ENCODE assay signal across 11 cellular contexts in the genomic region with DNA sequence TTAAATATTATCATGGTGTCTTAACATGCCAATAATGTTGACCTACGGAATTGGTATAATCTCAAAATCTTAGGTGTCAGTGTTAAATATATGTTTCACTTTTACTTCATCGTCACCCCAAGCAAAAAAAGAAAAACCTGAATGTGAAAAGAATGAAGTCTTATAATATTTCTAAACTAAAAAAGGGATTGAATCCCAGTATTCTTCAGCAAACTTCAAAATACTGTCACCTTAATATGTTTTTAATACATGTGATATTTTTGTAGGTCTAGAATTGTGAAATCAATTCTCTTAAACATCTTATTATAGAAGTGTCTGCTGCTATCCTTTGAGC. TPM values are rescaled to one million over a fixed set of nuclear protein-coding genes. Genes with fewer than 3 reads are reported as not detected.
DNase-seq lines count a peak whose midpoint lies in the region; ATAC-seq and TF ChIP-seq lines count a peak whose summit lies in the region.
"Had no signal": no experiment of that assay in that cellular context is flagged by ENCODE, and none has a peak within 500 bp of the region (broad histone marks: within the 10 kb centered on the region; RNA-seq: fewer than 3 reads in every experiment).

No MANE protein-coding gene starts in this region.

- intact Hi-C loops in CD4-positive, alpha-beta memory T cell (cut with micrococcal nuclease), result loop anchor here (1.0 to 5.0 kb wide), 7 partner anchors 10 to 190 kb away; a partner anchor contains a TSS
- intact Hi-C loops in activated CD4-positive, alpha-beta memory T cell treated with anti-CD3 and anti-CD28 coated beads for 36 hours (cut with micrococcal nuclease), result loop anchor here (1.0 kb wide), 1 partner anchor 10 kb away; no protein-coding TSS in a partner anchor

- peak overlapping the region; percentile 82 to 91 (median 88) for H3K27ac Mint-ChIP-seq in CD4-positive, alpha-beta memory T cell
- peak overlapping the region; percentile 67 for H3K27ac Mint-ChIP-seq in activated CD4-positive, alpha-beta memory T cell treated with anti-CD3 and anti-CD28 coated beads for 36 hours

- no peak for DNase-seq in CD4-positive, alpha-beta memory T cell
- DNase-seq in activated CD4-positive, alpha-beta memory T cell treated with anti-CD3 and anti-CD28 coated beads for 36 hours, result no peak
- DNase-seq in mesenchymal stem cell (no peak), NCI-H774 (lab: John Stamatoyannopoulos, UW) (no peak), omental fat pad (ENCODE audit: low spot score) (no peak), GM23248 (no peak)
- DNase-seq: cortex of kidney, NCI-H187 treated with DMSO at 0.1 percent for 48 hours had no signal

- H2BK12ac ChIP-seq in mesenchymal stem cell (ENCODE audit: low read length in 2 of 2), result no peak overlapping the region

- H3K9me2 ChIP-seq in GM23248 (ENCODE audit: insufficient read depth), result no peaks in the 10 kb centered on the region

- H4K91ac ChIP-seq in mesenchymal stem cell (ENCODE audit: low read length), result no peak overlapping the region

- in situ Hi-C loops in GM23248 (cut with MboI), result no loop called here

- no peaks in the 10 kb centered on the region for H3K9me3 ChIP-seq in CD4-positive, alpha-beta memory T cell (ENCODE audit: control insufficient read depth in 1 of 2, low read length in 2 of 2)
- H3K9me3 ChIP-seq in HEK293 (ENCODE audit: control insufficient read depth, insufficient read depth, low read depth, low read length) (no peaks in the 10 kb centered on the region), mesenchymal stem cell (ENCODE audit: control insufficient read depth, low read length) (no peaks in the 10 kb centered on the region), GM23248 (ENCODE audit: low read depth) (no peaks in the 10 kb centered on the region)
- H3K9me3 ChIP-seq: BLaER1 treated with 17β-estradiol and CSF1 and Interleukin-3, amounts not matched to agents 10 nM and 100 nM; suprapubic skin had no signal

- H3K18ac ChIP-seq in mesenchymal stem cell (ENCODE audit: low read depth in 1 of 2, low read length in 2 of 2), result no peak overlapping the region

- no peak overlapping the region for H3K4ac ChIP-seq in mesenchymal stem cell (ENCODE audit: low read depth in 1 of 2, low read length in 2 of 2)

- H3K27ac ChIP-seq in CD4-positive, alpha-beta memory T cell (ENCODE audit: low read depth, low read length), result peak overlapping the region; percentile 45
- H3K27ac ChIP-seq in HEK293 (ENCODE audit: extremely low read depth, low read depth, low read length), result no peak overlapping the region
- H3K27ac ChIP-seq in mesenchymal stem cell (ENCODE audit: low read length, poor library complexity, severe bottlenecking), result no peak overlapping the region
- H3K27ac ChIP-seq in GM23248, result no peak overlapping the region
- H3K27ac ChIP-seq: BLaER1 treated with 17β-estradiol and CSF1 and Interleukin-3, amounts not matched to agents 10 nM and 100 nM; suprapubic skin had no signal

- no peaks in the 10 kb centered on the region for H3K79me1 ChIP-seq in mesenchymal stem cell (replicated peaks; ENCODE audit: low read length, poor library complexity, severe bottlenecking)

- H3K23ac ChIP-seq in mesenchymal stem cell (ENCODE audit: low read length in 2 of 2), result no peak overlapping the region

- no peaks in the 10 kb centered on the region for H3K27me3 Mint-ChIP-seq in CD4-positive, alpha-beta memory T cell
- no peaks in the 10 kb centered on the region for H3K27me3 Mint-ChIP-seq in activated CD4-positive, alpha-beta memory T cell treated with anti-CD3 and anti-CD28 coated beads for 36 hours

- no peak overlapping the region for H2BK15ac ChIP-seq in mesenchymal stem cell (ENCODE audit: low read depth, poor library complexity, severe bottlenecking)

- H3K9ac ChIP-seq in mesenchymal stem cell (ENCODE audit: low read length), result peak overlapping the region; percentile 18
- no peak overlapping the region for H3K9ac ChIP-seq in GM23248

- H2AK5ac ChIP-seq in mesenchymal stem cell (ENCODE audit: low read length, severe bottlenecking), result no peak overlapping the region

- ATAC-seq in omental fat pad (ENCODE audit: low FRiP score), result no peak

- POLR2A ChIA-PET in CD4-positive, alpha-beta memory T cell (lab: Charles Lee; ENCODE audit: partially characterized antibody), result interaction anchor here (0.8 to 6.7 kb wide), 4 partner anchors 12 to 190 kb away, joined by 3 to 114 read pairs (median 4); a partner anchor contains a TSS
- POLR2A ChIA-PET in HEK293 (lab: Yijun Ruan, JAX), result interaction anchor here (1.2 to 2.5 kb wide), 2 partner anchors 10 to 14 kb away, joined by 4 to 8 read pairs; a partner anchor contains a TSS
- POLR2A ChIA-PET in activated CD4-positive, alpha-beta memory T cell treated with anti-CD3 and anti-CD28 coated beads for 36 hours (lab: Charles Lee), result interaction anchor here (0.9 to 1.8 kb wide), 5 partner anchors 11 to 17 kb away, joined by 3 to 7 read pairs (median 4); a partner anchor contains a TSS

- H3K14ac ChIP-seq in mesenchymal stem cell (ENCODE audit: low read length in 2 of 2), result no peak overlapping the region

- H3K4me1 Mint-ChIP-seq in CD4-positive, alpha-beta memory T cell, result peaks cover 53 to 73% (median 62%) of the 10 kb centered on the region in 4 donors
- peaks cover 65% of the 10 kb centered on the region for H3K4me1 Mint-ChIP-seq in activated CD4-positive, alpha-beta memory T cell treated with anti-CD3 and anti-CD28 coated beads for 36 hours (ENCODE audit: low read depth)

- peaks cover 75% of the 10 kb centered on the region for H3K4me1 ChIP-seq in CD4-positive, alpha-beta memory T cell (ENCODE audit: insufficient read depth, low read length)
- H3K4me1 ChIP-seq in HEK293 (ENCODE audit: control insufficient read depth, insufficient read depth, low read length) (peaks cover 2% of the 10 kb centered on the region), mesenchymal stem cell (ENCODE audit: control insufficient read depth, insufficient read depth, low read depth, low read length) (peaks cover 8% of the 10 kb centered on the region), GM23248 (ENCODE audit: insufficient read depth) (peaks cover 6% of the 10 kb centered on the region; the same call in 1 of the 2 replicates)

- H2BK5ac ChIP-seq in mesenchymal stem cell (ENCODE audit: low read depth, low read length, poor library complexity, severe bottlenecking), result no peak overlapping the region

- WGBS in mesenchymal stem cell, result no CpG with 5 or more reads among the region's 2 CpGs
- 88 to 90% methylated on average over 2 of the region's 2 CpGs for WGBS in GM23248 (ENCODE audit: low coverage in 1 of 2, low lambda C conversion rate in 2 of 2, missing lambda C conversion rate in 2 of 2), 2 experiments

- H3K4me2 ChIP-seq in mesenchymal stem cell (ENCODE audit: low read length, poor library complexity, severe bottlenecking) (no peak overlapping the region), GM23248 (ENCODE audit: unreplicated experiment) (no peak overlapping the region)

- TF ChIP-seq CTCF in HEK293 (tag by site-specific recombination; IDR thresholded peaks at IDR 0.05) (no peak), omental fat pad (IDR thresholded peaks at IDR 0.05) (no peak)

- H3K4me3 ChIP-seq in CD4-positive, alpha-beta memory T cell (ENCODE audit: low read length in 2 of 2), result no peak overlapping the region
- H3K4me3 ChIP-seq in HEK293 (ENCODE audit: low read depth, low read length), result no peak overlapping the region
- H3K4me3 ChIP-seq in mesenchymal stem cell (ENCODE audit: insufficient read depth in 1 of 2, low read depth in 1 of 2, low read length in 2 of 2), result no peak overlapping the region
- no peak overlapping the region for H3K4me3 ChIP-seq in GM23248
- H3K4me3 ChIP-seq: BLaER1 treated with 17β-estradiol and CSF1 and Interleukin-3, amounts not matched to agents 10 nM and 100 nM; suprapubic skin had no signal

- CTCF ChIA-PET in CD4-positive, alpha-beta memory T cell (lab: Charles Lee; ENCODE audit: partially characterized antibody), result interaction anchor here (0.7 to 7.3 kb wide), 14 partner anchors 11 to 153 kb away, joined by 3 to 98 read pairs (median 5); a partner anchor contains a TSS
- CTCF ChIA-PET in HEK293 (lab: Yijun Ruan, JAX), result interaction anchor here (0.5 to 2.8 kb wide), 11 partner anchors 9 to 1472 kb away, joined by 3 to 22 read pairs (median 6); a partner anchor contains a TSS
- CTCF ChIA-PET in activated CD4-positive, alpha-beta memory T cell treated with anti-CD3 and anti-CD28 coated beads for 36 hours (lab: Charles Lee), result interaction anchor here (1.0 to 3.8 kb wide), 14 partner anchors 9 to 190 kb away, joined by 3 to 56 read pairs (median 3); a partner anchor contains a TSS

- peaks cover 100% of the 10 kb centered on the region for H3K79me2 ChIP-seq in GM23248 (ENCODE audit: insufficient read depth)

- peaks cover 6 to 20% of the 10 kb centered on the region in 2 donors for H3K36me3 Mint-ChIP-seq in CD4-positive, alpha-beta memory T cell
- peaks cover 8% of the 10 kb centered on the region for H3K36me3 Mint-ChIP-seq in activated CD4-positive, alpha-beta memory T cell treated with anti-CD3 and anti-CD28 coated beads for 36 hours

- H3K36me3 ChIP-seq in CD4-positive, alpha-beta memory T cell (ENCODE audit: insufficient read depth, low read length), result no peaks in the 10 kb centered on the region
- peaks cover 13 to 17% of the 10 kb centered on the region in 2 experiments; a peak in 2 of 3 replicates for H3K36me3 ChIP-seq in HEK293 (ENCODE audit: control insufficient read depth in 2 of 2, insufficient read depth in 1 of 2, low read length in 2 of 2)
- peaks cover 4 to 8% of the 10 kb centered on the region in 2 experiments for H3K36me3 ChIP-seq in mesenchymal stem cell (ENCODE audit: control insufficient read depth in 1 of 2, insufficient read depth in 2 of 2, low read depth in 1 of 2, low read length in 2 of 2)
- H3K36me3 ChIP-seq in GM23248 (ENCODE audit: low read depth), result no peaks in the 10 kb centered on the region

- no peak overlapping the region for H2BK120ac ChIP-seq in mesenchymal stem cell (ENCODE audit: low read depth, low read length)

- H3K4me3 Mint-ChIP-seq in CD4-positive, alpha-beta memory T cell, result peak overlapping the region in 7 of 8 donors; percentile 10 to 82 (median 72)
- no peak overlapping the region for H3K4me3 Mint-ChIP-seq in activated CD4-positive, alpha-beta memory T cell treated with anti-CD3 and anti-CD28 coated beads for 36 hours

- peaks cover 29% of the 10 kb centered on the region; the same call in 1 of the 2 replicates for H4K20me1 ChIP-seq in GM23248 (ENCODE audit: insufficient read depth)

- H3K9me3 Mint-ChIP-seq in CD4-positive, alpha-beta memory T cell, result no peaks in the 10 kb centered on the region
- H3K9me3 Mint-ChIP-seq in activated CD4-positive, alpha-beta memory T cell treated with anti-CD3 and anti-CD28 coated beads for 36 hours, result no peaks in the 10 kb centered on the region

- no peak overlapping the region for H2AFZ ChIP-seq in mesenchymal stem cell (ENCODE audit: low read depth, low read length)
- H2AFZ ChIP-seq in GM23248, result no peak overlapping the region

- H3K27me3 ChIP-seq in CD4-positive, alpha-beta memory T cell (ENCODE audit: insufficient read depth, low read length), result no peaks in the 10 kb centered on the region
- H3K27me3 ChIP-seq in mesenchymal stem cell (ENCODE audit: control insufficient read depth in 1 of 2, insufficient read depth in 1 of 2, low read length in 2 of 2) (no peaks in the 10 kb centered on the region), GM23248 (replicated peaks; ENCODE audit: insufficient read depth) (no peaks in the 10 kb centered on the region)
- H3K27me3 ChIP-seq: BLaER1 treated with 17β-estradiol and CSF1 and Interleukin-3, amounts not matched to agents 10 nM and 100 nM; suprapubic skin had no signal

- H3F3A ChIP-seq in GM23248 (ENCODE audit: insufficient read depth), result peaks cover 16% of the 10 kb centered on the region; the same call in 1 of the 2 replicates

- H4K8ac ChIP-seq in mesenchymal stem cell (ENCODE audit: low read length), result no peak overlapping the region

RNA-seq across cellular contexts. Expression of a gene that starts 14.1 kb away (rescaled TPM):
- 100 to 1,000 TPM; 160 to 169 TPM for total RNA-seq in CD4-positive, alpha-beta memory T cell
- 100 to 1,000 TPM; 341 to 411 TPM for polyA plus RNA-seq in CD4-positive, alpha-beta memory T cell
- total RNA-seq in activated CD4-positive, alpha-beta memory T cell treated with anti-CD3 and anti-CD28 coated beads for 36 hours, result 100 to 1,000 TPM; 271 to 285 TPM
- polyA plus RNA-seq in mesenchymal stem cell (2013, experiment 1 of 2), result 102 TPM
- 107 TPM for polyA plus RNA-seq in mesenchymal stem cell (2013, experiment 2 of 2)
- 10 to 100 TPM; 50.4 to 76.9 (median 70.4) TPM for total RNA-seq in omental fat pad
- total RNA-seq in GM23248 (2014; rRNA removed; shearing (Covaris generic)), result 68.9 and 88.8 TPM in 2 replicates
- 129 and 141 TPM in 2 replicates for polyA plus RNA-seq in GM23248 (2016; fragmentation: Nextera tagmentation; extraction: Ambion mirVana)
